ENCODE assay signal across 14 cellular contexts in the genomic region with DNA sequence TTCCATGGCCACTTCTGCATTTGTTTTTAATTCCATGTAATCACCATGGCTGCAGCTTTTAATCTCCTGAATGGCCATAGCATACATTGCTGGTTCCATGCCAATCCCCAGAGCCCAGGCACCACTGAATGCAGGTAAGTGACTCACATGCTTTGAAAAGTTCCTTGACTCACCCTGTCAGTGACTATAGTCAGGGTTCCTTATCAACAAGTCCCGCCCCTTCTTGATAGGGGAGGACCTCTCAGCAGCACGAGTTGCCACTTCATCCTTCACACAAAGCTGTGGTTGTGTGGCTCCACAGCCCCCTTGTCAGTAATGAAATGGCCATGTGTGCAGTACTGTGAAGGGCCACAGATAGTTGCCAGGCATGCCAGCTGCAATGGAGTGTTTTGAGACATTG.
A peak's percentile ranks its signal among the peaks of the same experiment; 100 is the strongest.
DNase-seq lines count a peak whose midpoint lies in the region; ATAC-seq and TF ChIP-seq lines count a peak whose summit lies in the region.
"Had no signal": no experiment of that assay in that cellular context is flagged by ENCODE, and none has a peak within 500 bp of the region (broad histone marks: within the 10 kb centered on the region; RNA-seq: fewer than 3 reads in every experiment).

No MANE protein-coding gene starts in this region.

- peak; percentile 45 for DNase-seq in DMS153 (lab: John Stamatoyannopoulos, UW)
- no peak for DNase-seq in DMS153 treated with DMSO at 0.1 percent for 48 hours (lab: John Stamatoyannopoulos, UW; ENCODE audit: unreplicated experiment)
- DNase-seq in SK-MEL-5 (ENCODE audit: low read depth, low spot score): peak; percentile 80
- DNase-seq in Right ventricle myocardium superior: peak; percentile 47
- peak; percentile 41 to 65 for DNase-seq in gastrocnemius medialis
- DNase-seq in NCI-H146 treated with DMSO at 0.1 percent for 48 hours (lab: John Stamatoyannopoulos, UW; ENCODE audit: unreplicated experiment): no peak
- DNase-seq: 8988T; effector memory CD4-positive, alpha-beta T cell; naive B cell; NCI-H146; stimulated activated naive CD4-positive, alpha-beta T cell treated with Interleukin-2 at 50 U/mL for 16 hours had no signal

- peak in 1 of 5 experiments; percentile 9 for TF ChIP-seq CTCF in gastrocnemius medialis (IDR thresholded peaks at IDR 0.05 in 4 of 5, conservative IDR thresholded peaks at IDR 0.05 in 1 of 5)

- in situ Hi-C loops in SK-MEL-5 (cut with HindIII; ENCODE audit: low pct_unique_long_range_greater_than_20kb, low sequenced_read_pairs) (no loop called here), gastrocnemius medialis (cut with MboI; ENCODE audit: low sequenced_read_pairs in 4 of 4) (loop anchor here (25.0 kb wide), 3 partner anchors 314 to 1039 kb away; no protein-coding TSS in a partner anchor)

- no peaks in the 10 kb centered on the region for H3K27me3 ChIP-seq in gastrocnemius medialis

- H3K27ac ChIP-seq in gastrocnemius medialis: peak overlapping the region; percentile 75 to 82 (median 80)
- H3K27ac ChIP-seq: VCaP had no signal

- H3K4me3 ChIP-seq in gastrocnemius medialis: no peak overlapping the region

- peak; percentile 90 for ATAC-seq in Right ventricle myocardium superior (ENCODE audit: poor library complexity)
- ATAC-seq in gastrocnemius medialis: peak; percentile 67 to 76
- ATAC-seq in GM18858 (IDR thresholded peaks at IDR 0.05; ENCODE audit: unreplicated experiment): no peak
- no peak for ATAC-seq in HG03196 (IDR thresholded peaks at IDR 0.05; ENCODE audit: unreplicated experiment)

- intact Hi-C loops in Right ventricle myocardium superior (cut with DNase I): no loop called here
- intact Hi-C loops in gastrocnemius medialis (cut with DNase I; ENCODE audit: low total_unique reads): loop anchor here (2.0 to 10.0 kb wide), 6 partner anchors 16 to 1099 kb away; no protein-coding TSS in a partner anchor

- TF ChIP-seq POLR2A in gastrocnemius medialis (IDR thresholded peaks at IDR 0.05): peak in 1 of 2 donors; percentile 17

- peaks cover 28 to 32% of the 10 kb centered on the region in 2 donors for H3K4me1 ChIP-seq in gastrocnemius medialis

- no peaks in the 10 kb centered on the region for H3K36me3 ChIP-seq in gastrocnemius medialis

- no peaks in the 10 kb centered on the region for H3K9me3 ChIP-seq in gastrocnemius medialis

Comparison
In these comparisons a context has a peak if more than half of its experiments do, and no peak if none do; other contexts are left out.
1. DNase-seq: peak in DMS153 (single experiment), SK-MEL-5 (single experiment), Right ventricle myocardium superior (single experiment) and gastrocnemius medialis (2 of 2); none in DMS153 treated with DMSO at 0.1 percent for 48 hours (single experiment) and NCI-H146 treated with DMSO at 0.1 percent for 48 hours (single experiment).
2. ATAC-seq: peak in Right ventricle myocardium superior (single experiment) and gastrocnemius medialis (2 of 2); none in GM18858 (single experiment) and HG03196 (single experiment).